ENCODE assay signal across 1 cellular context in genomic region chr19:18110833-18111232, GRCh38.
TF ChIP-seq lines count a peak whose summit lies in the region.

No MANE protein-coding gene starts in this region.

TF ChIP-seq in GM12878, 131 proteins besides CTCF, POLR2A, EP300 and RAD21:
- TF ChIP-seq CHD2 (IDR thresholded peaks at IDR 0.05; ENCODE audit: borderline replicate concordance, low read depth, low read length) (no peak), STAT1 (conservative IDR thresholded peaks at IDR 0.05) (no peak), SKIL (IDR thresholded peaks at IDR 0.05; ENCODE audit: low read depth, poor library complexity, severe bottlenecking) (no peak), TCF7 (IDR thresholded peaks at IDR 0.05; ENCODE audit: borderline replicate concordance) (no peak), CHD1 (IDR thresholded peaks at IDR 0.05; ENCODE audit: low read depth, low read length) (no peak), E2F8 (IDR thresholded peaks at IDR 0.05; ENCODE audit: low read depth, partially characterized antibody) (no peak), RELA (IDR thresholded peaks at IDR 0.05; ENCODE audit: borderline replicate concordance, partially characterized antibody) (no peak), TBL1XR1 (IDR thresholded peaks at IDR 0.05; ENCODE audit: low read depth, low read length) (no peak), IRF5 (IDR thresholded peaks at IDR 0.05; ENCODE audit: borderline replicate concordance) (no peak), ZBED1 (IDR thresholded peaks at IDR 0.05; ENCODE audit: borderline replicate concordance) (no peak), NR2F1 (conservative IDR thresholded peaks at IDR 0.05) (no peak), ZNF592 (IDR thresholded peaks at IDR 0.05) (no peak), PML (IDR thresholded peaks at IDR 0.05; ENCODE audit: low read length) (no peak), NR2C1 (IDR thresholded peaks at IDR 0.05) (no peak), POLR2AphosphoS2 (IDR thresholded peaks at IDR 0.05; ENCODE audit: low read depth, low read length) (no peak), NRF1 (conservative IDR thresholded peaks at IDR 0.05; ENCODE audit: low read depth, low read length) (no peak), PKNOX1 (IDR thresholded peaks at IDR 0.05) (no peak), MEF2B (IDR thresholded peaks at IDR 0.05; ENCODE audit: partially characterized antibody, poor library complexity, severe bottlenecking) (no peak), YBX1 (IDR thresholded peaks at IDR 0.05) (no peak), HDAC2 (IDR thresholded peaks at IDR 0.05) (no peak)
